Comparison of ENCODE assay signal across 7 cellular contexts in genomic region chr2:129010262-129010661, GRCh38.
"Had no signal": no experiment of that assay in that cellular context is flagged by ENCODE, and none has a peak within 500 bp of the region (broad histone marks: within the 10 kb centered on the region; RNA-seq: fewer than 3 reads in every experiment).

No MANE protein-coding gene starts in this region.

- H3K4me3 ChIP-seq: GM23338 had no signal

- ATAC-seq: GM23338, HepG2 had no signal

- H2AFZ ChIP-seq: GM23338 had no signal

- H3K9ac ChIP-seq: KMS-11 had no signal

- DNase-seq: H9, HCEC 1CT, KBM-7 had no signal

- H3K4me2 ChIP-seq: GM23338, KMS-11 had no signal

- H3K27ac ChIP-seq: HL-60, KMS-11 had no signal
